9 cellular contexts compared by ENCODE assay signal in the genomic region with DNA sequence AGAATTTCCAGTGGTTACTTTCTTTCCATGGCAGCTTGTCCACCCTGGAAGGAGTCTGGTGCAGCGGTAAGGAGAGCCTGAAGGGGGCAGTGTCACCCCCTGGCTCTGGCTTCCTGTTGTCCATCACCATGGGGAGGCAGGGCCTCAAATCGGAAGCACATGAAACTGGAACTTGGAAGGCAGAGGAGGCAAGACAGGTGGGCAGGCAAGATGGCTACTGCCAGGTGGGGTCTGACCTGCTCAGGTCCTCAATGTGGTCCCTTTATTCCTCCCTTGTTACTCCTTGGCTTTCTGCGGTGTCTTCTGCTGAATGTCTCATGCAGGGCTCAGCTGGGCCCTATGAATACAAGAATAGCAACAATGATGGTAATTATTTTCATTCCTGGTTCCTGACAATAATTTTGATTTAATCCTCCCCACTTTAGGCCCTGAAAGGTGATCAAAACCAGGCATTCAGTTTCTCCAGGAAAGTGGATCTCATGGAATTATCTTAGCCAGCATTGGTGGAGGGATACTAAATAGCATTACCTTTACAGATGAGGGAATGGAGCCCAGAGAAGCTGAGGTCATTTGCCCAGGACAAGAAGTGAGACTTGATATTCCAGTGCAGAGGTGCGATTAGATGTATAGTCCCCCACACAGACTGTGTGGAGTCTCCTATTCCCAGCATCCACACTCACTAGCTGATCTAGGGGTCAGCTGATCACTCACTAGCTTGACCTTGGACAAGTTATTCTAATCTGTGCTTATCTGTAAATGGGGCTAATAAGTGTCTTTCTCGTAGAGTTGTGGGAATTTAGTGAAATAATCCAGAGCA. TPM values are rescaled to one million over a fixed set of nuclear protein-coding genes. Genes with fewer than 3 reads are reported as not detected.
DNase-seq lines count a peak whose midpoint lies in the region; ATAC-seq and TF ChIP-seq lines count a peak whose summit lies in the region.
"Had no signal": no experiment of that assay in that cellular context is flagged by ENCODE, and none has a peak within 500 bp of the region (broad histone marks: within the 10 kb centered on the region; RNA-seq: fewer than 3 reads in every experiment).

No MANE protein-coding gene starts in this region.

- peak; percentile 79 for ATAC-seq in activated CD8-positive, alpha-beta T cell treated with anti-CD3 and anti-CD28 coated beads for 36 hours
- ATAC-seq in lower lobe of right lung (peak; percentile 65 to 75), HG03025 (IDR thresholded peaks at IDR 0.05; ENCODE audit: low FRiP score, unreplicated experiment) (no peak)

- POLR2A ChIA-PET in activated CD8-positive, alpha-beta T cell treated with anti-CD3 and anti-CD28 coated beads for 36 hours (lab: Charles Lee) = interaction anchor here (0.6 kb wide), 1 partner anchor 107 kb away, joined by 3 read pairs; no protein-coding TSS in a partner anchor

- no peaks in the 10 kb centered on the region for H3K9me3 Mint-ChIP-seq in activated CD8-positive, alpha-beta T cell treated with anti-CD3 and anti-CD28 coated beads for 36 hours

- H3K4me3 Mint-ChIP-seq in activated CD8-positive, alpha-beta T cell treated with anti-CD3 and anti-CD28 coated beads for 36 hours = no peak overlapping the region

- H3K27ac Mint-ChIP-seq in activated CD8-positive, alpha-beta T cell treated with anti-CD3 and anti-CD28 coated beads for 36 hours = no peak overlapping the region

- H3K27me3 Mint-ChIP-seq in activated CD8-positive, alpha-beta T cell treated with anti-CD3 and anti-CD28 coated beads for 36 hours = no peaks in the 10 kb centered on the region

- intact Hi-C loops in activated CD8-positive, alpha-beta T cell treated with anti-CD3 and anti-CD28 coated beads for 36 hours (cut with micrococcal nuclease) = no loop called here
- intact Hi-C loops in lower lobe of right lung (cut with DNase I) = no loop called here

- H3K27ac ChIP-seq in lower lobe of right lung = no peak overlapping the region
- H3K27ac ChIP-seq in effector memory CD4-positive, alpha-beta T cell (ENCODE audit: insufficient read depth, low read length, poor library complexity, severe bottlenecking) = no peak overlapping the region
- H3K27ac ChIP-seq: adrenal gland had no signal

- no peaks in the 10 kb centered on the region for H3K27me3 ChIP-seq in lower lobe of right lung (ENCODE audit: low read depth)
- H3K27me3 ChIP-seq in effector memory CD4-positive, alpha-beta T cell (replicated peaks; ENCODE audit: control insufficient read depth, insufficient read depth, low read length, poor library complexity, severe bottlenecking) = no peaks in the 10 kb centered on the region
- H3K27me3 ChIP-seq: adrenal gland had no signal

- DNase-seq in activated naive CD4-positive, alpha-beta T cell treated with Interleukin-2 at 50 U/mL for 16 hours = peak; percentile 27
- DNase-seq in activated naive CD4-positive, alpha-beta T cell treated with anti-CD3 and anti-CD28 coated beads, Interleukin-2, amount 50 U/mL, for 16 hours = no peak
- DNase-seq in activated CD8-positive, alpha-beta T cell treated with anti-CD3 and anti-CD28 coated beads for 36 hours = peak; percentile 47
- DNase-seq in lower lobe of right lung (no peak), activated gamma-delta T cell treated with Interleukin-2 at 50 U/mL for 16 hours (no peak)
- no peak for DNase-seq in effector memory CD4-positive, alpha-beta T cell

- H3K36me3 ChIP-seq in lower lobe of right lung = no peaks in the 10 kb centered on the region
- no peaks in the 10 kb centered on the region for H3K36me3 ChIP-seq in effector memory CD4-positive, alpha-beta T cell (ENCODE audit: control insufficient read depth, insufficient read depth, low read length)
- H3K36me3 ChIP-seq: adrenal gland had no signal

- CTCF ChIA-PET in activated CD8-positive, alpha-beta T cell treated with anti-CD3 and anti-CD28 coated beads for 36 hours (lab: Charles Lee) = interaction anchor here (0.8 to 7.2 kb wide), 17 partner anchors 9 to 205 kb away, joined by 3 to 45 read pairs (median 3); partner anchors contain the start of gene RNF114

- H3K4me1 Mint-ChIP-seq in activated CD8-positive, alpha-beta T cell treated with anti-CD3 and anti-CD28 coated beads for 36 hours (ENCODE audit: low read depth) = no peaks in the 10 kb centered on the region

- H3K36me3 Mint-ChIP-seq in activated CD8-positive, alpha-beta T cell treated with anti-CD3 and anti-CD28 coated beads for 36 hours (ENCODE audit: low read depth) = peaks cover under 1% of the 10 kb centered on the region

- TF ChIP-seq CTCF in LNCAP (IDR thresholded peaks at IDR 0.05) = peak; percentile 60
- TF ChIP-seq CTCF in activated CD8-positive, alpha-beta T cell treated with anti-CD3 and anti-CD28 coated beads for 36 hours (IDR thresholded peaks at IDR 0.05) = peak; percentile 68
- peak; percentile 48 for TF ChIP-seq CTCF in lower lobe of right lung (IDR thresholded peaks at IDR 0.05)

- H3K4me1 ChIP-seq in lower lobe of right lung = no peaks in the 10 kb centered on the region
- no peaks in the 10 kb centered on the region for H3K4me1 ChIP-seq in effector memory CD4-positive, alpha-beta T cell (ENCODE audit: control insufficient read depth, insufficient read depth, low read length, poor library complexity, severe bottlenecking)
- H3K4me1 ChIP-seq: adrenal gland had no signal

- H3K9me3 ChIP-seq in lower lobe of right lung = no peaks in the 10 kb centered on the region
- no peaks in the 10 kb centered on the region for H3K9me3 ChIP-seq in effector memory CD4-positive, alpha-beta T cell (ENCODE audit: control insufficient read depth, low read length)
- H3K9me3 ChIP-seq: adrenal gland had no signal

- no peak overlapping the region for H3K4me3 ChIP-seq in lower lobe of right lung
- no peak overlapping the region for H3K4me3 ChIP-seq in effector memory CD4-positive, alpha-beta T cell (ENCODE audit: insufficient read depth, low read depth, low read length, poor library complexity, severe bottlenecking)
- H3K4me3 ChIP-seq: adrenal gland had no signal

RNA-seq across cellular contexts. Expression of gene SNAI1, which starts 17.6 kb away (rescaled TPM):
- total RNA-seq in activated CD8-positive, alpha-beta T cell treated with anti-CD3 and anti-CD28 coated beads for 36 hours = 1 to 10 TPM in 1 of 2 experiments, under 1 TPM in 1; 0.90 to 1.4 TPM
- 1.9 TPM for total RNA-seq in lower lobe of right lung

RNA-seq across cellular contexts. Expression of gene RNF114, which starts 29.0 kb away (rescaled TPM):
- 10 to 100 TPM; 68.4 to 70.5 TPM for total RNA-seq in activated CD8-positive, alpha-beta T cell treated with anti-CD3 and anti-CD28 coated beads for 36 hours
- total RNA-seq in lower lobe of right lung = 63.0 TPM

RNA-seq across cellular contexts. Expression of gene SPATA2, which starts 49.8 kb away (rescaled TPM):
- 1 to 10 TPM; 6.2 to 7.4 TPM for total RNA-seq in activated CD8-positive, alpha-beta T cell treated with anti-CD3 and anti-CD28 coated beads for 36 hours
- total RNA-seq in lower lobe of right lung = 7.2 TPM

Comparison
In these comparisons a context has a peak if more than half of its experiments do, and no peak if none do; other contexts are left out.
1. DNase-seq: peak in activated naive CD4-positive, alpha-beta T cell treated with Interleukin-2 at 50 U/mL for 16 hours (single experiment) and activated CD8-positive, alpha-beta T cell treated with anti-CD3 and anti-CD28 coated beads for 36 hours (single experiment); none in activated naive CD4-positive, alpha-beta T cell treated with anti-CD3 and anti-CD28 coated beads, Interleukin-2, amount 50 U/mL, for 16 hours (single experiment), lower lobe of right lung (single experiment), activated gamma-delta T cell treated with Interleukin-2 at 50 U/mL for 16 hours (single experiment) and effector memory CD4-positive, alpha-beta T cell (0 of 3).
2. Peak in every context shown above with its lines, with median percentiles within 50 percentile points of each other: CTCF ChIP-seq.